9 cellular contexts compared by ENCODE assay signal in genomic region chr6:16318538-16318937, GRCh38.
A peak's percentile ranks its signal among the peaks of the same experiment; 100 is the strongest.
DNase-seq lines count a peak whose midpoint lies in the region; TF ChIP-seq lines count a peak whose summit lies in the region.
"Had no signal": no experiment of that assay in that cellular context is flagged by ENCODE, and none has a peak within 500 bp of the region (broad histone marks: within the 10 kb centered on the region; RNA-seq: fewer than 3 reads in every experiment).

No MANE protein-coding gene starts in this region.

- intact Hi-C loops in posterior vena cava (cut with DNase I) = no loop called here

- H3K9me3 ChIP-seq in SJSA1 (replicated peaks) = no peaks in the 10 kb centered on the region
- H3K9me3 ChIP-seq: neutrophil had no signal

- no peak overlapping the region for H3K4me3 ChIP-seq in AG10803 (ENCODE audit: low read length)
- no peak overlapping the region for H3K4me3 ChIP-seq in SJSA1
- H3K4me3 ChIP-seq in coronary artery = no peak overlapping the region

- DNase-seq in AG10803 (ENCODE audit: low read depth) = peak; percentile 90
- DNase-seq in SJSA1 (ENCODE audit: low read depth in 1 of 2, low spot score in 2 of 2) = peak; percentile 52 to 58
- no peak for DNase-seq in coronary artery (ENCODE audit: low spot score)
- DNase-seq in posterior vena cava (ENCODE audit: low spot score) = peak; percentile 82
- no peak for DNase-seq in SHP77 (lab: John Stamatoyannopoulos, UW)
- DNase-seq in NCI-H146 treated with DMSO at 0.1 percent for 48 hours (lab: John Stamatoyannopoulos, UW; ENCODE audit: unreplicated experiment) = no peak
- DNase-seq in NCI-H345 treated with DMSO at 0.1 percent for 48 hours (lab: John Stamatoyannopoulos, UW; ENCODE audit: unreplicated experiment) = no peak
- DNase-seq in DMS153 (lab: John Stamatoyannopoulos, UW) = no peak

- no peaks in the 10 kb centered on the region for H3K27me3 ChIP-seq in SJSA1 (replicated peaks)
- H3K27me3 ChIP-seq: neutrophil had no signal

- no peaks in the 10 kb centered on the region for H3K36me3 ChIP-seq in SJSA1

- H3K4me1 ChIP-seq in SJSA1 (replicated peaks) = peaks cover 58% of the 10 kb centered on the region

- H3K27ac ChIP-seq in SJSA1 (peak overlapping the region; percentile 91), coronary artery (peak overlapping the region; percentile 77 to 88)
- H3K27ac ChIP-seq: neutrophil had no signal

- no peak for TF ChIP-seq CTCF in AG10803 (conservative IDR thresholded peaks at IDR 0.05; ENCODE audit: low read length)
- no peak for TF ChIP-seq CTCF in coronary artery (IDR thresholded peaks at IDR 0.05)

Comparison
In these comparisons a context has a peak if more than half of its experiments do, and no peak if none do; other contexts are left out.
1. DNase-seq: peak in AG10803 (single experiment), SJSA1 (2 of 2) and posterior vena cava (single experiment); none in coronary artery (single experiment), SHP77 (0 of 2), NCI-H146 treated with DMSO at 0.1 percent for 48 hours (single experiment), NCI-H345 treated with DMSO at 0.1 percent for 48 hours (single experiment) and DMS153 (single experiment).